ENCODE assay signal across 8 cellular contexts in the genomic region with DNA sequence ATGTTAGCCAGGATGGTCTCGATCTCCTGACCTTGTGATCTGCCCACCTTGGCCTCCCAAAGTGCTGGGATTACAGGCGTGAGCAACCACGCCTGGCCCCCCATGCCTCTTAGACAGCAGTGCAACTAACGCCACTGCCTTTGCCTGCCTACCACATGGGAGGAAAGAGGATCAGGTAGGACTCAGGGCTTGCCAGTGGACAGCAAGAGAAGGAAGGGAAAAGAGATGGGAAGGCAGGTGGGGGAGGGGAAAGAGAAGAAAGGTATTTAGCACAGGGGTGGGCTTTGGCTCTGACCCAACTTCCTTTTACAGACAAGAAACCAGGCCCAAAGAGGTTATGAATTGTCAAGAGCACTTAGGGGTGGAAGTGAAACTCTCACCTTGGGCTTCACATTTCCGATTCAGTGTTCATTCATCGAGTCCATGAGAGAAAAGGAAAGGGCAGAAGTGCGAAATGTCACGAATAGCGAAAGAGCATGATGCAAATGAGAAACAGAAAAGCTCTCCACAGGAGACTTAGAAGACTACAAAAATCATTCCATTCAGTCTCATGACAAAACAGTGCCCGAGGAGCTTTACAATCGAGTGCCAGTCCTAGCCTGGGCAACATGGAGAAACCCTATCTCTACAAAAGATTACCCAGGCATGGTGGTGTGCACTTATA. TPM values are rescaled to one million over a fixed set of nuclear protein-coding genes. Genes with fewer than 3 reads are reported as not detected.
DNase-seq lines count a peak whose midpoint lies in the region; ATAC-seq and TF ChIP-seq lines count a peak whose summit lies in the region.

No MANE protein-coding gene starts in this region.

- no peaks in the 10 kb centered on the region for H3K9me3 ChIP-seq in heart left ventricle
- H3K9me3 ChIP-seq in vagina: no peaks in the 10 kb centered on the region

- H3K36me3 ChIP-seq in heart left ventricle (no peaks in the 10 kb centered on the region), vagina (no peaks in the 10 kb centered on the region)

- H3K4me1 ChIP-seq in heart left ventricle (peaks cover 3 to 35% (median 22%) of the 10 kb centered on the region in 12 donors), vagina (peaks cover 15% of the 10 kb centered on the region)

- TF ChIP-seq POLR2A in heart left ventricle (IDR thresholded peaks at IDR 0.05) (no peak), vagina (IDR thresholded peaks at IDR 0.05) (no peak)

- peak overlapping the region; percentile 98 for H3K27ac Mint-ChIP-seq in activated CD8-positive, alpha-beta T cell treated with anti-CD3 and anti-CD28 coated beads for 36 hours

- peak; percentile 42 for ATAC-seq in HG03064 (IDR thresholded peaks at IDR 0.05; ENCODE audit: low read depth, unreplicated experiment)
- peak; percentile 53 for ATAC-seq in activated CD8-positive, alpha-beta T cell treated with anti-CD3 and anti-CD28 coated beads for 36 hours
- peak; percentile 55 for ATAC-seq in stimulated activated naive CD8-positive, alpha-beta T cell treated with anti-CD3 and anti-CD28 coated beads, Interleukin-15, Interleukin-2, amounts not matched to agents 100 U/mL and 50 U/mL, for 24 hours
- ATAC-seq in heart left ventricle: no peak

- CTCF ChIA-PET in activated CD8-positive, alpha-beta T cell treated with anti-CD3 and anti-CD28 coated beads for 36 hours (lab: Charles Lee): interaction anchor here (1.4 to 4.2 kb wide), 5 partner anchors 11 to 79 kb away, joined by 4 to 42 read pairs (median 9); a partner anchor contains a TSS

- H3K4me3 Mint-ChIP-seq in activated CD8-positive, alpha-beta T cell treated with anti-CD3 and anti-CD28 coated beads for 36 hours: peak overlapping the region; percentile 55

- POLR2A ChIA-PET in activated CD8-positive, alpha-beta T cell treated with anti-CD3 and anti-CD28 coated beads for 36 hours (lab: Charles Lee): interaction anchor here (0.7 to 6.9 kb wide), 9 partner anchors 11 to 78 kb away, joined by 3 to 43 read pairs (median 4); a partner anchor contains a TSS

- intact Hi-C loops in activated CD8-positive, alpha-beta T cell treated with anti-CD3 and anti-CD28 coated beads for 36 hours (cut with micrococcal nuclease): loop anchor here (5.0 kb wide), 1 partner anchor 36 kb away; a partner anchor contains a TSS
- intact Hi-C loops in heart left ventricle (cut with DNase I) (loop anchor here in 3 of 10 donors (5.0 to 10.0 kb wide), 3 partner anchors 36 to 58 kb away; a partner anchor contains a TSS), vagina (cut with DNase I) (no loop called here)

- H3K4me1 Mint-ChIP-seq in activated CD8-positive, alpha-beta T cell treated with anti-CD3 and anti-CD28 coated beads for 36 hours (ENCODE audit: low read depth): peaks cover 63% of the 10 kb centered on the region

- H3K27ac ChIP-seq in heart left ventricle (no peak overlapping the region), vagina (no peak overlapping the region), substantia nigra (ENCODE audit: low read depth, low read length, poor library complexity, severe bottlenecking) (no peak overlapping the region)

- H3K36me3 Mint-ChIP-seq in activated CD8-positive, alpha-beta T cell treated with anti-CD3 and anti-CD28 coated beads for 36 hours (ENCODE audit: low read depth): peaks cover 7% of the 10 kb centered on the region

- no peak for TF ChIP-seq CTCF in activated CD8-positive, alpha-beta T cell treated with anti-CD3 and anti-CD28 coated beads for 36 hours (IDR thresholded peaks at IDR 0.05)
- TF ChIP-seq CTCF in heart left ventricle (IDR thresholded peaks at IDR 0.05) (no peak), vagina (IDR thresholded peaks at IDR 0.05) (no peak)

- DNase-seq in activated gamma-delta T cell treated with anti-CD3 and anti-CD28 coated beads, Interleukin-2, amount 50 U/mL, for 16 hours (ENCODE audit: low read depth): peak; percentile 8
- no peak for DNase-seq in activated gamma-delta T cell treated with Interleukin-2 at 50 U/mL for 16 hours
- DNase-seq in activated CD8-positive, alpha-beta T cell treated with anti-CD3 and anti-CD28 coated beads for 36 hours: peak; percentile 84
- peak; percentile 65 for DNase-seq in stimulated activated naive CD8-positive, alpha-beta T cell treated with anti-CD3 and anti-CD28 coated beads, Interleukin-15, Interleukin-2, amounts not matched to agents 100 U/mL and 50 U/mL, for 24 hours
- DNase-seq in heart left ventricle: no peak
- DNase-seq in vagina (ENCODE audit: extremely low spot score in 2 of 2): no peak
- DNase-seq in substantia nigra (lab: John Stamatoyannopoulos, UW): no peak

- H3K4me3 ChIP-seq in heart left ventricle (no peak overlapping the region), vagina (no peak overlapping the region)

- H3K27me3 Mint-ChIP-seq in activated CD8-positive, alpha-beta T cell treated with anti-CD3 and anti-CD28 coated beads for 36 hours: peaks cover 6% of the 10 kb centered on the region

- H3K27me3 ChIP-seq in heart left ventricle (peaks cover 0 to 4% (median 0%) of the 10 kb centered on the region in 9 donors), vagina (no peaks in the 10 kb centered on the region)

- 90 to 94% (median 92%) methylated on average over 11 of the region's 11 CpGs for WGBS in heart left ventricle, 4 donors

- H3K9me3 Mint-ChIP-seq in activated CD8-positive, alpha-beta T cell treated with anti-CD3 and anti-CD28 coated beads for 36 hours: no peaks in the 10 kb centered on the region

RNA-seq across cellular contexts. Expression of a gene that starts 36.4 kb away (rescaled TPM):
- total RNA-seq in activated CD8-positive, alpha-beta T cell treated with anti-CD3 and anti-CD28 coated beads for 36 hours: 10 to 100 TPM; 10.2 to 10.5 TPM
- total RNA-seq in heart left ventricle (1 to 10 TPM in 8 of 9 donors, under 1 TPM in 1; 1.00 to 2.9 (median 1.5) TPM), vagina (4.9 TPM)
- 1 to 10 TPM in 1 of 2 donors, under 1 TPM in 1; 0.57 to 2.0 TPM for polyA plus RNA-seq in heart left ventricle

Comparison
In these comparisons a context has a peak if more than half of its experiments do, and no peak if none do; other contexts are left out.
1. DNase-seq: peak in activated gamma-delta T cell treated with anti-CD3 and anti-CD28 coated beads, Interleukin-2, amount 50 U/mL, for 16 hours (single experiment), activated CD8-positive, alpha-beta T cell treated with anti-CD3 and anti-CD28 coated beads for 36 hours (single experiment) and stimulated activated naive CD8-positive, alpha-beta T cell treated with anti-CD3 and anti-CD28 coated beads, Interleukin-15, Interleukin-2, amounts not matched to agents 100 U/mL and 50 U/mL, for 24 hours (single experiment); none in activated gamma-delta T cell treated with Interleukin-2 at 50 U/mL for 16 hours (single experiment), heart left ventricle (0 of 5), vagina (0 of 2) and substantia nigra (0 of 49).
2. ATAC-seq: peak in HG03064 (single experiment), activated CD8-positive, alpha-beta T cell treated with anti-CD3 and anti-CD28 coated beads for 36 hours (single experiment) and stimulated activated naive CD8-positive, alpha-beta T cell treated with anti-CD3 and anti-CD28 coated beads, Interleukin-15, Interleukin-2, amounts not matched to agents 100 U/mL and 50 U/mL, for 24 hours (single experiment); none in heart left ventricle (0 of 4).